Comparison of ENCODE assay signal across 9 cellular contexts in genomic region chr2:120014231-120014990, GRCh38. TPM values are rescaled to one million over a fixed set of nuclear protein-coding genes. Genes with fewer than 3 reads are reported as not detected.
DNase-seq lines count a peak whose midpoint lies in the region; ATAC-seq and TF ChIP-seq lines count a peak whose summit lies in the region.
"Had no signal": no experiment of that assay in that cellular context is flagged by ENCODE, and none has a peak within 500 bp of the region (broad histone marks: within the 10 kb centered on the region; RNA-seq: fewer than 3 reads in every experiment).

No MANE protein-coding gene starts in this region.

- peaks cover 13% of the 10 kb centered on the region for H3K4me1 Mint-ChIP-seq in activated CD8-positive, alpha-beta memory T cell treated with anti-CD3 and anti-CD28 coated beads, Interleukin-2, amount 10 ng/mL, durations not matched to agents 7 days and 5 days
- H3K4me1 Mint-ChIP-seq in WTC11 = peaks cover 40% of the 10 kb centered on the region

- POLR2A ChIA-PET in WTC11 (lab: Charles Lee) (interaction anchor here (0.7 kb wide), 1 partner anchor 337 kb away, joined by 6 read pairs; no protein-coding TSS in a partner anchor), RWPE1 (lab: Yijun Ruan, JAX; ENCODE audit: low non-redundant PET) (no interaction called here)

- peak overlapping the region; percentile 58 for H3K4me3 Mint-ChIP-seq in activated CD8-positive, alpha-beta memory T cell treated with anti-CD3 and anti-CD28 coated beads, Interleukin-2, amount 10 ng/mL, durations not matched to agents 7 days and 5 days
- H3K4me3 Mint-ChIP-seq in WTC11 = peak overlapping the region; percentile 88

- H3K9ac ChIP-seq in iPS-20b (ENCODE audit: low read depth, low read length) = peak overlapping the region; percentile 86; the same call in 1 of the 2 replicates
- H3K9ac ChIP-seq in skeletal muscle tissue (ENCODE audit: low read depth in 1 of 3, low read length in 3 of 3) = peak overlapping the region in 2 of 3 donors; percentile 37 to 92

- no peak overlapping the region for H3K27ac Mint-ChIP-seq in activated CD8-positive, alpha-beta memory T cell treated with anti-CD3 and anti-CD28 coated beads, Interleukin-2, amount 10 ng/mL, durations not matched to agents 7 days and 5 days
- H3K27ac Mint-ChIP-seq in WTC11 = peak overlapping the region; percentile 19; the same call in 1 of the 2 replicates

- CTCF ChIA-PET in activated CD8-positive, alpha-beta memory T cell treated with anti-CD3 and anti-CD28 coated beads, Interleukin-2, amount 10 ng/mL, durations not matched to agents 7 days and 5 days (lab: Charles Lee) = interaction anchor here (2.3 kb wide), 1 partner anchor 161 kb away, joined by 19 read pairs; no protein-coding TSS in a partner anchor
- CTCF ChIA-PET in WTC11 (lab: Charles Lee) (interaction anchor here (0.6 to 1.5 kb wide), 2 partner anchors 161 to 191 kb away, joined by 3 to 4 read pairs; no protein-coding TSS in a partner anchor), RWPE1 (lab: Yijun Ruan, JAX) (no interaction called here)

- H3K9me3 Mint-ChIP-seq in activated CD8-positive, alpha-beta memory T cell treated with anti-CD3 and anti-CD28 coated beads, Interleukin-2, amount 10 ng/mL, durations not matched to agents 7 days and 5 days (ENCODE audit: low read depth) = no peaks in the 10 kb centered on the region
- H3K9me3 Mint-ChIP-seq in WTC11 = no peaks in the 10 kb centered on the region
- H3K9me3 Mint-ChIP-seq: stimulated activated memory B cell treated with anti-CD40 and anti-IgM and Interleukin-4, amounts not matched to agents 10 μg/mL and 1 μg/mL and 100 μg/mL, for 72 hours had no signal

- H3K36me3 Mint-ChIP-seq in activated CD8-positive, alpha-beta memory T cell treated with anti-CD3 and anti-CD28 coated beads, Interleukin-2, amount 10 ng/mL, durations not matched to agents 7 days and 5 days = no peaks in the 10 kb centered on the region
- H3K36me3 Mint-ChIP-seq in WTC11 = peaks cover 8% of the 10 kb centered on the region; the same call in 1 of the 2 replicates

- H3K27me3 ChIP-seq in iPS-20b (ENCODE audit: insufficient read depth, low read length) (peaks cover 12% of the 10 kb centered on the region), skeletal muscle tissue (ENCODE audit: control insufficient read depth in 3 of 3, insufficient read depth in 3 of 3, low read length in 3 of 3) (no peaks in the 10 kb centered on the region)

- no peak for ATAC-seq in activated CD8-positive, alpha-beta memory T cell treated with anti-CD3 and anti-CD28 coated beads, Interleukin-2, amount 10 ng/mL, durations not matched to agents 7 days and 5 days
- no peak for ATAC-seq in WTC11
- ATAC-seq: stimulated activated memory B cell treated with anti-CD40 and anti-IgM and Interleukin-4, amounts not matched to agents 10 μg/mL and 1 μg/mL and 100 μg/mL, for 72 hours had no signal

- H3K4me1 ChIP-seq in iPS-20b (ENCODE audit: insufficient read depth, low read length) (peaks cover 15% of the 10 kb centered on the region), skeletal muscle tissue (ENCODE audit: control insufficient read depth in 3 of 3, insufficient read depth in 3 of 3, low read length in 3 of 3) (peaks cover 5 to 15% (median 7%) of the 10 kb centered on the region in 3 donors)

- H3K4me3 ChIP-seq in iPS-20b (ENCODE audit: low read length) (peak overlapping the region; percentile 96), skeletal muscle tissue (ENCODE audit: low read length in 3 of 3) (peak overlapping the region; percentile 83 to 86 (median 85))

- TF ChIP-seq CTCF in WTC11 (IDR thresholded peaks at IDR 0.05) = no peak
- no peak for TF ChIP-seq CTCF in RWPE1 (conservative IDR thresholded peaks at IDR 0.05; ENCODE audit: low read depth)

- peaks cover 8% of the 10 kb centered on the region for H3K27me3 Mint-ChIP-seq in activated CD8-positive, alpha-beta memory T cell treated with anti-CD3 and anti-CD28 coated beads, Interleukin-2, amount 10 ng/mL, durations not matched to agents 7 days and 5 days
- peaks cover 17% of the 10 kb centered on the region for H3K27me3 Mint-ChIP-seq in WTC11 (ENCODE audit: low read depth)
- H3K27me3 Mint-ChIP-seq: stimulated activated memory B cell treated with anti-CD40 and anti-IgM and Interleukin-4, amounts not matched to agents 10 μg/mL and 1 μg/mL and 100 μg/mL, for 72 hours had no signal

- H3K36me3 ChIP-seq in iPS-20b (ENCODE audit: insufficient read depth, low read depth, low read length) = no peaks in the 10 kb centered on the region
- peaks cover 0 to 5% (median 3%) of the 10 kb centered on the region in 3 donors for H3K36me3 ChIP-seq in skeletal muscle tissue (ENCODE audit: control insufficient read depth in 3 of 3, insufficient read depth in 3 of 3, low read length in 3 of 3)

- no peaks in the 10 kb centered on the region for H3K9me3 ChIP-seq in iPS-20b (ENCODE audit: insufficient read depth, low read depth, low read length)
- H3K9me3 ChIP-seq in skeletal muscle tissue (ENCODE audit: control insufficient read depth in 3 of 3, low read length in 3 of 3) = no peaks in the 10 kb centered on the region

- H3K27ac ChIP-seq in iPS-20b (ENCODE audit: low read length) (no peak overlapping the region), skeletal muscle tissue (ENCODE audit: low read depth, low read length) (peak overlapping the region; percentile 90), RWPE1 (no peak overlapping the region)

- no peak for DNase-seq in activated CD8-positive, alpha-beta memory T cell treated with anti-CD3 and anti-CD28 coated beads, Interleukin-2, amount 10 ng/mL, durations not matched to agents 7 days and 5 days
- DNase-seq in activated CD8-positive, alpha-beta memory T cell treated with anti-CD3 and anti-CD28 coated beads, Interleukin-2, amount 50 U/mL, for 4 hours = no peak
- DNase-seq in WTC11 (ENCODE audit: low spot score) (no peak), NCI-H1417 (lab: John Stamatoyannopoulos, UW) (no peak), RWPE1 (ENCODE audit: low spot score) (no peak)
- DNase-seq in stimulated activated CD4-positive, alpha-beta T cell treated with anti-CD3 and anti-CD28 coated beads, Interleukin-4, amount 100 ng/mL, for 24 hours = no peak

TF ChIP-seq in WTC11, 78 proteins besides CTCF, POLR2A, EP300 and RAD21:
- TF ChIP-seq SP1 (CRISPR knock-in tag; conservative IDR thresholded peaks at IDR 0.05) (no peak), TP53 (CRISPR knock-in tag; IDR thresholded peaks at IDR 0.05) (no peak), FOXJ3 (CRISPR knock-in tag; IDR thresholded peaks at IDR 0.05; ENCODE audit: borderline replicate concordance) (no peak)

RNA-seq across cellular contexts. Expression of gene EPB41L5, which starts 1.5 kb away (rescaled TPM):
- 1 to 10 TPM; 1.9 to 2.2 TPM for total RNA-seq in activated CD8-positive, alpha-beta memory T cell treated with anti-CD3 and anti-CD28 coated beads, Interleukin-2, amount 10 ng/mL, durations not matched to agents 7 days and 5 days
- total RNA-seq in WTC11 (2021) = 34.9 to 40.0 TPM (median 37.7 TPM) in 3 replicates
- total RNA-seq in skeletal muscle tissue = 49.6 TPM

Comparison
In these comparisons a context has a peak if more than half of its experiments do, and no peak if none do; other contexts are left out.
1. RNA of gene EPB41L5, which starts 1.5 kb away (total RNA-seq): 49.6 TPM in skeletal muscle tissue (single experiment) and 34.9 to 40.0 TPM in WTC11; 1.9 to 2.2 TPM in activated CD8-positive, alpha-beta memory T cell treated with anti-CD3 and anti-CD28 coated beads, Interleukin-2, amount 10 ng/mL, durations not matched to agents 7 days and 5 days; every median in the first group is over 10 times any median in the second.